In genomic region chr18:48675912-48676311, GRCh38 we compare ENCODE assay signal across 12 cellular contexts.
DNase-seq lines count a peak whose midpoint lies in the region; ATAC-seq and TF ChIP-seq lines count a peak whose summit lies in the region.
"Had no signal": no experiment of that assay in that cellular context is flagged by ENCODE, and none has a peak within 500 bp of the region (broad histone marks: within the 10 kb centered on the region; RNA-seq: fewer than 3 reads in every experiment).

No MANE protein-coding gene starts in this region.

- intact Hi-C loops in sigmoid colon (cut with DNase I): loop anchor here (2.0 to 10.0 kb wide), 8 partner anchors 106 to 809 kb away; partner anchors contain the start of gene C18orf32

- no peaks in the 10 kb centered on the region; the same call in 1 of the 2 replicates for H3K9me3 Mint-ChIP-seq in HFFc6
- peaks cover 5% of the 10 kb centered on the region for H3K9me3 Mint-ChIP-seq in glutamatergic neuron (ENCODE audit: unreplicated experiment)

- no peak overlapping the region for H3K4me3 Mint-ChIP-seq in HFFc6
- no peak overlapping the region for H3K4me3 Mint-ChIP-seq in glutamatergic neuron (ENCODE audit: unreplicated experiment)
- H3K4me3 Mint-ChIP-seq: naive thymus-derived CD4-positive, alpha-beta T cell; T-helper 1 cell treated with Interleukin-12 subunit alpha and Interleukin-12 subunit beta and Interleukin-4 antibody, amounts not matched to agents 30 μg/mL and 1 μg/mL, for 36 hours had no signal

- peaks cover 0 to 16% (median 5%) of the 10 kb centered on the region in 4 donors for H3K36me3 ChIP-seq in sigmoid colon
- peaks cover 11% of the 10 kb centered on the region for H3K36me3 ChIP-seq in brain microvascular endothelial cell (replicated peaks)

- H3K4me3 ChIP-seq in sigmoid colon (no peak overlapping the region), brain microvascular endothelial cell (ENCODE audit: low read depth, low read length) (no peak overlapping the region)
- H3K4me3 ChIP-seq: PC-9 had no signal

- TF ChIP-seq POLR2A in sigmoid colon (IDR thresholded peaks at IDR 0.05): no peak

- no peak overlapping the region for H3K27ac ChIP-seq in sigmoid colon
- H3K27ac ChIP-seq in brain microvascular endothelial cell: no peak overlapping the region
- H3K27ac ChIP-seq: epithelial cell of prostate, PC-9 had no signal

- in situ Hi-C loops in brain microvascular endothelial cell (cut with HindIII; ENCODE audit: low pct_ligation_motif_present, low sequenced_read_pairs): loop anchor here (25.0 kb wide), 1 partner anchor 536 kb away; no protein-coding TSS in a partner anchor

- peaks cover 0 to 55% (median 33%) of the 10 kb centered on the region in 4 donors for H3K4me1 ChIP-seq in sigmoid colon

- H3K27me3 Mint-ChIP-seq in HFFc6 (ENCODE audit: insufficient read depth): peaks cover 4% of the 10 kb centered on the region
- peaks cover 2% of the 10 kb centered on the region for H3K27me3 Mint-ChIP-seq in glutamatergic neuron (ENCODE audit: unreplicated experiment)
- H3K27me3 Mint-ChIP-seq: naive thymus-derived CD4-positive, alpha-beta T cell had no signal

- H3K4me1 Mint-ChIP-seq in HFFc6 (ENCODE audit: low read depth) (peaks cover 39% of the 10 kb centered on the region), glutamatergic neuron (ENCODE audit: low read depth, unreplicated experiment) (peaks cover 2% of the 10 kb centered on the region)

- H3K9me3 ChIP-seq in sigmoid colon: no peaks in the 10 kb centered on the region

- H3K27ac Mint-ChIP-seq in HFFc6 (peak overlapping the region; percentile 49; the same call in 1 of the 2 replicates), glutamatergic neuron (ENCODE audit: unreplicated experiment) (no peak overlapping the region)
- H3K27ac Mint-ChIP-seq: T-helper 1 cell treated with Interleukin-12 subunit alpha and Interleukin-12 subunit beta and Interleukin-4 antibody, amounts not matched to agents 30 μg/mL and 1 μg/mL, for 36 hours had no signal

- peak; percentile 36 for DNase-seq in activated effector memory CD4-positive, alpha-beta T cell treated with anti-CD3 and anti-CD28 coated beads, Interleukin-2, amount 50 U/mL, for 16 hours
- DNase-seq in activated effector memory CD4-positive, alpha-beta T cell treated with Interleukin-2 at 50 U/mL for 16 hours: no peak
- DNase-seq in HFFc6: no peak
- DNase-seq in glutamatergic neuron: peak; percentile 7
- peak; percentile 48 for DNase-seq in sigmoid colon
- no peak for DNase-seq in HuH-7.5 (ENCODE audit: low spot score)
- DNase-seq in brain microvascular endothelial cell: no peak

- WGBS in sigmoid colon, 2 donors: 93 to 95% methylated on average over 12 of the region's 12 CpGs

- H3K27me3 ChIP-seq in sigmoid colon (no peaks in the 10 kb centered on the region), brain microvascular endothelial cell (replicated peaks) (no peaks in the 10 kb centered on the region)

- no peak for ATAC-seq in GM21529 (IDR thresholded peaks at IDR 0.05; ENCODE audit: unreplicated experiment)

- no peak for TF ChIP-seq EP300 in sigmoid colon (IDR thresholded peaks at IDR 0.05)

- peaks cover 10% of the 10 kb centered on the region for H3K36me3 Mint-ChIP-seq in HFFc6 (ENCODE audit: low read depth)
- H3K36me3 Mint-ChIP-seq in glutamatergic neuron (ENCODE audit: unreplicated experiment): peaks cover 14% of the 10 kb centered on the region

- TF ChIP-seq CTCF in HFFc6 (IDR thresholded peaks at IDR 0.05) (no peak), glutamatergic neuron (IDR thresholded peaks at IDR 0.05; ENCODE audit: partially characterized antibody, unreplicated experiment) (no peak), sigmoid colon (IDR thresholded peaks at IDR 0.05) (no peak), brain microvascular endothelial cell (IDR thresholded peaks at IDR 0.05; ENCODE audit: low read depth, low read length, missing control alignments) (no peak)

Comparison
In these comparisons a context has a peak if more than half of its experiments do, and no peak if none do; other contexts are left out.
1. DNase-seq: peak in activated effector memory CD4-positive, alpha-beta T cell treated with anti-CD3 and anti-CD28 coated beads, Interleukin-2, amount 50 U/mL, for 16 hours (single experiment), glutamatergic neuron (single experiment) and sigmoid colon (single experiment); none in activated effector memory CD4-positive, alpha-beta T cell treated with Interleukin-2 at 50 U/mL for 16 hours (single experiment), HFFc6 (single experiment), HuH-7.5 (single experiment) and brain microvascular endothelial cell (single experiment).